ENCODE assay signal across 26 cellular contexts in the genomic region with DNA sequence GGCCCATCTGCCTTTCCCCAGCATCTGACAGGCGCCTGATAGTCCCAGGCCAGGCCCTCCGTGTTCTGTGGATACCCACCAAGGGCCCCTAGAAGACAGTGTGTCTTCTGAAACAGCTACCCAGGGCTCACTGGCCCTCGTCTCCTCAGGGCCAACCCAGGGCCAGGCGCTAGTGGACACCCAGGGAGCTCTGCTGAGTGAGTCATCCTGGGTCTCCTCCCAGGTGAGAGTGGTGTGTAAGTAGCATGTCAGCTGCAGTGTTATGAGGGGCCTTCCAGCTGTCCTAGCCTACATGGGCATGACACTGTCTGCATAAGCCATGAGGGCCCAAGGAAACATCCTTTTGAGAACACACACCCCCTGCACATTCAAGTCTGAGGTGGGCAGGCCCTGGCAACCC.
"Had no signal": no experiment of that assay in that cellular context is flagged by ENCODE, and none has a peak within 500 bp of the region (broad histone marks: within the 10 kb centered on the region; RNA-seq: fewer than 3 reads in every experiment).

No MANE protein-coding gene starts in this region.

- H3K9me3 Mint-ChIP-seq: activated CD8-positive, alpha-beta T cell treated with anti-CD3 and anti-CD28 coated beads for 36 hours; activated naive CD8-positive, alpha-beta T cell treated with anti-CD3 and anti-CD28 coated beads, Interleukin-2, amount 10 ng/mL, durations not matched to agents 7 days and 5 days; activated T-helper 2 cell treated with anti-CD3 and anti-CD28 coated beads, Interferon-gamma antibody, Interleukin-2, Interleukin-4, amounts not matched to agents 10 μg/mL and 5 μg/mL and 100 μg/mL, durations not matched to agents 14 hours and 24 hours and 36 hours; mesothelial cell of epicardium; nephron; T-helper 2 cell treated with Interferon-gamma antibody and Interleukin-4, amounts not matched to agents 5 μg/mL and 100 μg/mL, for 36 hours; WTC11 had no signal

- ATAC-seq: activated CD8-positive, alpha-beta T cell treated with anti-CD3 and anti-CD28 coated beads for 36 hours; body of pancreas; left lobe of liver; stimulated activated naive CD8-positive, alpha-beta T cell treated with anti-CD3 and anti-CD28 coated beads, Interleukin-15, Interleukin-2, amounts not matched to agents 100 U/mL and 50 U/mL, for 24 hours; WTC11 had no signal

- H3K9me3 ChIP-seq: body of pancreas, tibial nerve, uterus had no signal

- H3K4me1 ChIP-seq: body of pancreas, uterus had no signal

- H3K27me3 ChIP-seq: uterus had no signal

- H3K36me3 ChIP-seq: tibial nerve, uterus had no signal

- H3K27ac ChIP-seq: body of pancreas, skin epidermis, tibial nerve, uterus had no signal

- H3K27ac Mint-ChIP-seq: activated CD8-positive, alpha-beta T cell treated with anti-CD3 and anti-CD28 coated beads for 36 hours; activated naive CD8-positive, alpha-beta T cell treated with anti-CD3 and anti-CD28 coated beads, Interleukin-2, amount 10 ng/mL, durations not matched to agents 7 days and 5 days; activated T-helper 2 cell treated with anti-CD3 and anti-CD28 coated beads, Interferon-gamma antibody, Interleukin-2, Interleukin-4, amounts not matched to agents 10 μg/mL and 5 μg/mL and 100 μg/mL, durations not matched to agents 14 hours and 24 hours and 36 hours; mesothelial cell of epicardium; nephron; T-helper 2 cell treated with Interferon-gamma antibody and Interleukin-4, amounts not matched to agents 5 μg/mL and 100 μg/mL, for 36 hours; WTC11 had no signal

- H3K4me3 Mint-ChIP-seq: activated CD8-positive, alpha-beta T cell treated with anti-CD3 and anti-CD28 coated beads for 36 hours; activated naive CD8-positive, alpha-beta T cell treated with anti-CD3 and anti-CD28 coated beads, Interleukin-2, amount 10 ng/mL, durations not matched to agents 7 days and 5 days; mesothelial cell of epicardium; nephron; T-helper 2 cell treated with Interferon-gamma antibody and Interleukin-4, amounts not matched to agents 5 μg/mL and 100 μg/mL, for 36 hours; WTC11 had no signal

- DNase-seq: activated CD4-positive, alpha-beta T cell treated with anti-CD3 and anti-CD28 coated beads for 48 hours; activated CD8-positive, alpha-beta T cell treated with anti-CD3 and anti-CD28 coated beads for 36 hours; activated naive CD4-positive, alpha-beta T cell treated with Interleukin-2 at 50 U/mL for 16 hours; activated naive CD8-positive, alpha-beta T cell treated with anti-CD3 and anti-CD28 coated beads, Interleukin-2, amount 10 ng/mL, durations not matched to agents 7 days and 5 days; activated T-cell treated with anti-CD3 and anti-CD28 coated beads, Interleukin-2, amount 50 U/mL, for 1 hour; amygdala; body of pancreas; central memory CD4-positive, alpha-beta T cell; effector CD8-positive, alpha-beta T cell; foreskin fibroblast; glutamatergic neuron; hippocampal formation; islet precursor cell; nucleus accumbens; stimulated activated naive CD8-positive, alpha-beta T cell treated with anti-CD3 and anti-CD28 coated beads, Interleukin-15, Interleukin-2, amounts not matched to agents 100 U/mL and 50 U/mL, for 24 hours; substantia nigra; uterus had no signal

- H3K4me3 ChIP-seq: body of pancreas, lung, skin epidermis, tibial nerve, uterus had no signal

- H3K36me3 Mint-ChIP-seq: activated naive CD8-positive, alpha-beta T cell treated with anti-CD3 and anti-CD28 coated beads, Interleukin-2, amount 10 ng/mL, durations not matched to agents 7 days and 5 days; mesothelial cell of epicardium; WTC11 had no signal
